ENCODE assay signal across 1 cellular context in genomic region chr11:909406-909805, GRCh38.
TF ChIP-seq lines count a peak whose summit lies in the region.

No MANE protein-coding gene starts in this region.

TF ChIP-seq in GM23338, 12 proteins besides CTCF, POLR2A, EP300 and RAD21 (continued from another document):
- TF ChIP-seq ZNF462 (CRISPR knock-in tag; IDR thresholded peaks at IDR 0.05): no peak
- no peak for TF ChIP-seq STAT1 (IDR thresholded peaks at IDR 0.05; ENCODE audit: unreplicated experiment)
- TF ChIP-seq POLR2AphosphoS5 (IDR thresholded peaks at IDR 0.05; ENCODE audit: low read depth): no peak
TF ChIP-seq in GM23338: peak in this region for 0.
